ENCODE assay signal across 9 cellular contexts in the genomic region with DNA sequence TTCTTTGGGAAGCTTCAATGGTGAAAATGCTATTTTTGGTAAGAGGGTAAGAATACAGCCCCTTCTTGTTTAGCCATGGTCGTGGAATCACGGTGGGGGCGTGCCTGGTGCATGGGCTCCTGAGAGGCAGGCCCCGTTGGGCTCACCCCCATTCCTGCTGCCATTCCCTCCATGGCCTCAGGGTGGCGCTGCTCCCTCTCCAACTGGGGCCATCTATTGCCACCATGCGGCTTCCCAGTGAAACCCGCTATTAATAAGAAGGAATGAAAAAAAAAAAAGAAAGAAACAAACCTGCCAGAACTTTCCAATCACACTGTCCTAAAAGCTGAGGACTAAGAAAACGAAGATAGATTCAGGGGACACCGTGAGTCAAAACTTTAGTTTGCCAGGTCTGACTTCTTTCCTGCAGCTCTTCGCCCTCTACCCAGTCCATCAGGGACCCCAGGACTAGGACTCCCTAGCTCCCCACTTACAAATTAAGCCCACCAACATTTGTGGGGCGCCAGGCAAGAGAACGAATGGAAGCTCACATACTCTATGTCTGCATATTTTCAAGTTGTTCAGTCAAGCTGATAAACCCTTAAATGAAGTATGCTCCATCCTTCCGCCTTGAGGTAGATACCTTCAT. TPM values are rescaled to one million over a fixed set of nuclear protein-coding genes. Genes with fewer than 3 reads are reported as not detected.
DNase-seq lines count a peak whose midpoint lies in the region; ATAC-seq and TF ChIP-seq lines count a peak whose summit lies in the region.
"Had no signal": no experiment of that assay in that cellular context is flagged by ENCODE, and none has a peak within 500 bp of the region (broad histone marks: within the 10 kb centered on the region; RNA-seq: fewer than 3 reads in every experiment).

No MANE protein-coding gene starts in this region.

- H3K27ac ChIP-seq in ascending aorta = peak overlapping the region in 1 of 2 donors; percentile 50
- no peak overlapping the region for H3K27ac ChIP-seq in hepatocyte
- no peak overlapping the region for H3K27ac ChIP-seq in smooth muscle cell (ENCODE audit: low read depth)
- H3K27ac ChIP-seq: SK-N-MC had no signal

- intact Hi-C loops in ascending aorta (cut with DNase I) = loop anchor here (1.0 to 5.0 kb wide), 3 partner anchors 29 to 185 kb away; a partner anchor contains a TSS

- 31% methylated on average over 13 of the region's 13 CpGs for WGBS in hepatocyte (ENCODE audit: low lambda C conversion rate, missing lambda C conversion rate)
- 27% methylated on average over 13 of the region's 13 CpGs for WGBS in smooth muscle cell (ENCODE audit: low lambda C conversion rate)

- H3K9me3 ChIP-seq in ascending aorta = no peaks in the 10 kb centered on the region
- no peaks in the 10 kb centered on the region for H3K9me3 ChIP-seq in hepatocyte (ENCODE audit: low read depth)
- H3K9me3 ChIP-seq in smooth muscle cell (replicated peaks; ENCODE audit: low read depth) = no peaks in the 10 kb centered on the region

- H3K9me2 ChIP-seq in hepatocyte (replicated peaks; ENCODE audit: insufficient read depth) = no peaks in the 10 kb centered on the region

- H3K4me2 ChIP-seq in hepatocyte (no peak overlapping the region), smooth muscle cell (no peak overlapping the region)

- H4K20me1 ChIP-seq in hepatocyte (ENCODE audit: insufficient read depth, poor library complexity, severe bottlenecking) = no peaks in the 10 kb centered on the region
- H4K20me1 ChIP-seq in smooth muscle cell (ENCODE audit: low read depth) = no peaks in the 10 kb centered on the region

- ATAC-seq in GM21619 (IDR thresholded peaks at IDR 0.05; ENCODE audit: unreplicated experiment) (peak; percentile 73), GM21423 (IDR thresholded peaks at IDR 0.05; ENCODE audit: unreplicated experiment) (no peak)

- DNase-seq in COLO668 (lab: John Stamatoyannopoulos, UW; ENCODE audit: unreplicated experiment) (peak; percentile 70), NCI-H1092 treated with DMSO at 0.1 percent for 48 hours (lab: John Stamatoyannopoulos, UW) (peak; percentile 47), T1000 (lab: John Stamatoyannopoulos, UW) (peak; percentile 63), ascending aorta (ENCODE audit: low spot score in 2 of 2) (peak; percentile 34 to 92), hepatocyte (ENCODE audit: low spot score) (peak; percentile 80), smooth muscle cell (lab: John Stamatoyannopoulos, UW; ENCODE audit: unreplicated experiment) (peak; percentile 65)

- H2AFZ ChIP-seq in hepatocyte = no peak overlapping the region
- H2AFZ ChIP-seq in smooth muscle cell (ENCODE audit: low read depth) = no peak overlapping the region

- H3K27me3 ChIP-seq in ascending aorta (no peaks in the 10 kb centered on the region), hepatocyte (no peaks in the 10 kb centered on the region), smooth muscle cell (ENCODE audit: low read depth) (no peaks in the 10 kb centered on the region)

- peaks cover 0 to 21% of the 10 kb centered on the region in 2 donors for H3K4me1 ChIP-seq in ascending aorta
- H3K4me1 ChIP-seq in hepatocyte (ENCODE audit: insufficient read depth) = no peaks in the 10 kb centered on the region
- H3K4me1 ChIP-seq in smooth muscle cell (ENCODE audit: low read depth) = no peaks in the 10 kb centered on the region

- H3K4me3 ChIP-seq in ascending aorta = no peak overlapping the region
- no peak overlapping the region for H3K4me3 ChIP-seq in hepatocyte
- no peak overlapping the region for H3K4me3 ChIP-seq in smooth muscle cell
- H3K4me3 ChIP-seq: SK-N-MC had no signal

- H3K79me2 ChIP-seq in hepatocyte (no peaks in the 10 kb centered on the region), smooth muscle cell (ENCODE audit: low read depth) (no peaks in the 10 kb centered on the region)

- H3F3A ChIP-seq in smooth muscle cell (ENCODE audit: low read depth) = no peaks in the 10 kb centered on the region

- no peak overlapping the region for H3K9ac ChIP-seq in smooth muscle cell (ENCODE audit: low read depth)

- no peaks in the 10 kb centered on the region for H3K36me3 ChIP-seq in ascending aorta
- H3K36me3 ChIP-seq in hepatocyte (replicated peaks; ENCODE audit: insufficient read depth, low read depth) = no peaks in the 10 kb centered on the region
- H3K36me3 ChIP-seq in smooth muscle cell (ENCODE audit: low read depth) = no peaks in the 10 kb centered on the region

- TF ChIP-seq CTCF in ascending aorta (IDR thresholded peaks at IDR 0.05) (peak; percentile 97 to 98 (median 98)), hepatocyte (IDR thresholded peaks at IDR 0.05; ENCODE audit: poor library complexity) (peak; percentile 97), smooth muscle cell (IDR thresholded peaks at IDR 0.05; ENCODE audit: borderline replicate concordance, insufficient read depth, poor library complexity, severe bottlenecking) (peak; percentile 100)

RNA-seq across cellular contexts. Expression of a gene that starts 30.6 kb away (rescaled TPM):
- total RNA-seq in ascending aorta = 228 TPM
- 51.1 and 59.7 TPM in 2 replicates for total RNA-seq in hepatocyte
- 11.7 and 12.1 TPM in 2 replicates for polyA plus RNA-seq in hepatocyte
- 19.0 and 23.9 TPM in 2 replicates for total RNA-seq in smooth muscle cell
- 9.4 and 12.8 TPM in 2 replicates for polyA plus RNA-seq in smooth muscle cell
